In genomic region chr1:68496680-68497357, GRCh38 we compare ENCODE assay signal across 8 cellular contexts. TPM values are rescaled to one million over a fixed set of nuclear protein-coding genes. Genes with fewer than 3 reads are reported as not detected.
A peak's percentile ranks its signal among the peaks of the same experiment; 100 is the strongest.
DNase-seq lines count a peak whose midpoint lies in the region; ATAC-seq and TF ChIP-seq lines count a peak whose summit lies in the region.

TSS of gene DEPDC1 (minus strand) at chr1:68497082. CDS start at chr1:68496999, 83 bp downstream.

- H3K4me1 Mint-ChIP-seq in activated T-cell treated with anti-CD3 and anti-CD28 coated beads, Interleukin-2, amount 50 U/mL, for 72 hours (ENCODE audit: low read depth): peaks cover 9% of the 10 kb centered on the region
- H3K4me1 Mint-ChIP-seq in naive thymus-derived CD8-positive, alpha-beta T cell: peaks cover 4 to 22% (median 17%) of the 10 kb centered on the region in 4 donors
- H3K4me1 Mint-ChIP-seq in stimulated activated naive B cell treated with anti-CD40 and anti-IgM and Interleukin-4, amounts not matched to agents 10 μg/mL and 1 μg/mL and 100 μg/mL, for 72 hours: peaks cover 8 to 17% of the 10 kb centered on the region in 2 donors

- H3K9me3 Mint-ChIP-seq in activated T-cell treated with anti-CD3 and anti-CD28 coated beads, Interleukin-2, amount 50 U/mL, for 72 hours: peaks cover 0 to 2% of the 10 kb centered on the region in 2 donors
- H3K9me3 Mint-ChIP-seq in naive thymus-derived CD8-positive, alpha-beta T cell: peaks cover 0 to 8% (median 4%) of the 10 kb centered on the region in 9 donors
- peaks cover 0 to 6% of the 10 kb centered on the region in 2 donors for H3K9me3 Mint-ChIP-seq in stimulated activated naive B cell treated with anti-CD40 and anti-IgM and Interleukin-4, amounts not matched to agents 10 μg/mL and 1 μg/mL and 100 μg/mL, for 72 hours

- ATAC-seq in GM21619 (IDR thresholded peaks at IDR 0.05; ENCODE audit: unreplicated experiment): peak; percentile 94
- ATAC-seq in activated T-cell treated with anti-CD3 and anti-CD28 coated beads, Interleukin-2, amount 50 U/mL, for 72 hours (replicated peaks in 1 of 2): peak; percentile 99
- ATAC-seq in naive thymus-derived CD8-positive, alpha-beta T cell: peak; percentile 76 to 91
- ATAC-seq in stimulated activated naive B cell treated with anti-CD40 and anti-IgM and Interleukin-4, amounts not matched to agents 10 μg/mL and 1 μg/mL and 100 μg/mL, for 72 hours (replicated peaks): peak; percentile 98

- peaks cover 5% of the 10 kb centered on the region for H3K4me1 ChIP-seq in fibroblast of lung (ENCODE audit: control insufficient read depth, extremely low read depth, insufficient read depth, low read length)

- no peaks in the 10 kb centered on the region for H4K20me1 ChIP-seq in fibroblast of lung (ENCODE audit: control insufficient read depth, extremely low read depth, insufficient read depth, low read length)

- H3K27ac Mint-ChIP-seq in activated T-cell treated with anti-CD3 and anti-CD28 coated beads, Interleukin-2, amount 50 U/mL, for 72 hours: peak within 1 kb of the TSS; percentile 79
- peak within 1 kb of the TSS in 1 of 10 donors; percentile 16 for H3K27ac Mint-ChIP-seq in naive thymus-derived CD8-positive, alpha-beta T cell
- H3K27ac Mint-ChIP-seq in stimulated activated naive B cell treated with anti-CD40 and anti-IgM and Interleukin-4, amounts not matched to agents 10 μg/mL and 1 μg/mL and 100 μg/mL, for 72 hours: peak within 1 kb of the TSS; percentile 69

- peak within 1 kb of the TSS; percentile 85 for H3K27ac ChIP-seq in fibroblast of lung (ENCODE audit: insufficient read depth, low read length)

- peak; percentile 38; the same call in 1 of the 2 replicates for TF ChIP-seq EP300 in Ishikawa (IDR thresholded peaks at IDR 0.05; ENCODE audit: borderline replicate concordance)

- H3K9me3 ChIP-seq in fibroblast of lung (ENCODE audit: control insufficient read depth, insufficient read depth, low read depth, low read length): no peaks in the 10 kb centered on the region

- no peak for TF ChIP-seq CTCF in fibroblast of lung (conservative IDR thresholded peaks at IDR 0.05 in 1 of 2, IDR thresholded peaks at IDR 0.05 in 1 of 2; ENCODE audit: low read depth in 1 of 2, low read length in 2 of 2)

- H3K4me2 ChIP-seq in fibroblast of lung (ENCODE audit: extremely low read depth, insufficient read depth, low read length): peak within 1 kb of the TSS; percentile 97

- H3K9ac ChIP-seq in fibroblast of lung (ENCODE audit: insufficient read depth, low read length): peak within 1 kb of the TSS; percentile 54

- H2AFZ ChIP-seq in fibroblast of lung (ENCODE audit: low read length): peak within 1 kb of the TSS; percentile 92

- no peaks in the 10 kb centered on the region for H3K36me3 ChIP-seq in fibroblast of lung (ENCODE audit: control insufficient read depth, insufficient read depth, low read length)

- H3K4me3 ChIP-seq in fibroblast of lung (replicated peaks in 1 of 4; ENCODE audit: control extremely low read depth in 1 of 4, insufficient read depth in 1 of 4, low read depth in 3 of 4, low read length in 4 of 4): peak within 1 kb of the TSS; percentile 74 to 92 (median 82)

- H3K36me3 Mint-ChIP-seq in activated T-cell treated with anti-CD3 and anti-CD28 coated beads, Interleukin-2, amount 50 U/mL, for 72 hours (ENCODE audit: insufficient read depth in 2 of 2): peaks cover 1 to 3% of the 10 kb centered on the region in 2 donors
- H3K36me3 Mint-ChIP-seq in naive thymus-derived CD8-positive, alpha-beta T cell: no peaks in the 10 kb centered on the region
- no peaks in the 10 kb centered on the region for H3K36me3 Mint-ChIP-seq in stimulated activated naive B cell treated with anti-CD40 and anti-IgM and Interleukin-4, amounts not matched to agents 10 μg/mL and 1 μg/mL and 100 μg/mL, for 72 hours

- peak; percentile 99 for DNase-seq in DMS53 (lab: John Stamatoyannopoulos, UW)
- peak; percentile 87 to 89 for DNase-seq in activated T-cell treated with anti-CD3 and anti-CD28 coated beads, Interleukin-2, amount 50 U/mL, for 72 hours
- peak; percentile 94 to 95 for DNase-seq in fibroblast of lung (ENCODE audit: low read depth in 2 of 2)
- DNase-seq in naive thymus-derived CD8-positive, alpha-beta T cell: peak; percentile 11 to 64 (median 40)
- peak; percentile 68 for DNase-seq in stimulated activated naive B cell treated with anti-CD40 and anti-IgM and Interleukin-4, amounts not matched to agents 10 μg/mL and 1 μg/mL and 100 μg/mL, for 72 hours

- no peaks in the 10 kb centered on the region for H3K27me3 ChIP-seq in fibroblast of lung (ENCODE audit: control insufficient read depth, insufficient read depth, low read length)

- TF ChIP-seq RAD21 in Ishikawa (IDR thresholded peaks at IDR 0.05; ENCODE audit: low read depth): no peak

- peaks cover 31% of the 10 kb centered on the region for H3K79me2 ChIP-seq in fibroblast of lung (ENCODE audit: control insufficient read depth, insufficient read depth, low read length)

- peak within 1 kb of the TSS; percentile 87 to 93 for H3K4me3 Mint-ChIP-seq in activated T-cell treated with anti-CD3 and anti-CD28 coated beads, Interleukin-2, amount 50 U/mL, for 72 hours
- peak within 1 kb of the TSS; percentile 73 to 87 (median 84) for H3K4me3 Mint-ChIP-seq in naive thymus-derived CD8-positive, alpha-beta T cell
- H3K4me3 Mint-ChIP-seq in stimulated activated naive B cell treated with anti-CD40 and anti-IgM and Interleukin-4, amounts not matched to agents 10 μg/mL and 1 μg/mL and 100 μg/mL, for 72 hours: peak within 1 kb of the TSS; percentile 84 to 89

- POLR2A ChIA-PET in naive thymus-derived CD8-positive, alpha-beta T cell (lab: Charles Lee): no interaction called here

- H3K27me3 Mint-ChIP-seq in activated T-cell treated with anti-CD3 and anti-CD28 coated beads, Interleukin-2, amount 50 U/mL, for 72 hours (ENCODE audit: low read depth): peaks cover 19% of the 10 kb centered on the region
- H3K27me3 Mint-ChIP-seq in naive thymus-derived CD8-positive, alpha-beta T cell: peaks cover 10 to 49% (median 24%) of the 10 kb centered on the region in 5 donors
- peaks cover 13 to 32% of the 10 kb centered on the region in 2 donors for H3K27me3 Mint-ChIP-seq in stimulated activated naive B cell treated with anti-CD40 and anti-IgM and Interleukin-4, amounts not matched to agents 10 μg/mL and 1 μg/mL and 100 μg/mL, for 72 hours

TF ChIP-seq in Ishikawa, 13 proteins besides CTCF, POLR2A, EP300 and RAD21 (continues in another document):
- peak; percentile 75 for TF ChIP-seq TAF1 (IDR thresholded peaks at IDR 0.05; ENCODE audit: low read depth)
- peak; percentile 83 for TF ChIP-seq YY1 (IDR thresholded peaks at IDR 0.05; ENCODE audit: low read depth)
- TF ChIP-seq CEBPB (IDR thresholded peaks at IDR 0.05): no peak
- TF ChIP-seq MAX (IDR thresholded peaks at IDR 0.05): peak; percentile 84
- TF ChIP-seq USF1 (IDR thresholded peaks at IDR 0.05): peak; percentile 99
- TF ChIP-seq TEAD4 (IDR thresholded peaks at IDR 0.05): no peak
- peak; percentile 50 for TF ChIP-seq TCF12 (IDR thresholded peaks at IDR 0.05; ENCODE audit: low read depth)
- peak; percentile 90 for TF ChIP-seq FOXM1 (IDR thresholded peaks at IDR 0.05; ENCODE audit: borderline replicate concordance, low read depth)
- TF ChIP-seq NFIC (IDR thresholded peaks at IDR 0.05): 0 out of 2 replicates have a peak, but pooled peaks have one; percentile 9
- TF ChIP-seq ZBTB7A (IDR thresholded peaks at IDR 0.05; ENCODE audit: low read depth): no peak
- TF ChIP-seq EGR1 (IDR thresholded peaks at IDR 0.05): no peak
- no peak for TF ChIP-seq CREB1 (IDR thresholded peaks at IDR 0.05; ENCODE audit: low read depth)

TF ChIP-seq in PFSK-1, 5 proteins besides CTCF, POLR2A, EP300 and RAD21:
- TF ChIP-seq POLR2AphosphoS5 (IDR thresholded peaks at IDR 0.05; ENCODE audit: low read depth, low read length) (peak; percentile 86), TAF1 (IDR thresholded peaks at IDR 0.05; ENCODE audit: borderline replicate concordance, insufficient read depth, low read length) (0 out of 2 replicates have a peak, but pooled peaks have one; percentile 19), SIN3A (IDR thresholded peaks at IDR 0.05; ENCODE audit: borderline replicate concordance, insufficient read depth, low read length) (peak; percentile 67; the same call in 1 of the 2 replicates), REST (IDR thresholded peaks at IDR 0.05; ENCODE audit: insufficient read depth in 1 of 2, low read depth in 2 of 2, low read length in 2 of 2) (no peak), FOXP2 (optimal IDR thresholded peaks at IDR 0.05; ENCODE audit: borderline replicate concordance, extremely low read depth, extremely low read length, insufficient read depth) (peak; percentile 84)

RNA-seq across cellular contexts. Expression of gene DEPDC1, which starts in this region (rescaled TPM):
- 15.5 TPM for polyA plus RNA-seq in PFSK-1 (2012; ENCODE audit: insufficient read length, low read depth)
- 10 to 100 TPM; 18.0 to 23.7 TPM for total RNA-seq in activated T-cell treated with anti-CD3 and anti-CD28 coated beads, Interleukin-2, amount 50 U/mL, for 72 hours
- 1.0 and 8.8 TPM in 2 replicates for total RNA-seq in fibroblast of lung
- polyA plus RNA-seq in fibroblast of lung: 8.0 and 24.4 TPM in 2 replicates
- 4.1 and 12.4 TPM in 2 replicates for polyA plus RNA-seq in fibroblast of lung (2012)
- polyA minus RNA-seq in fibroblast of lung (ENCODE audit: low replicate concordance): 0.08 and 1.1 TPM in 2 replicates
- not detected for total RNA-seq in naive thymus-derived CD8-positive, alpha-beta T cell
- not detected for polyA plus RNA-seq in naive thymus-derived CD8-positive, alpha-beta T cell

Comparison
In these comparisons a context has a peak if more than half of its experiments do, and no peak if none do; other contexts are left out.
1. Peak in every context shown above with its lines: DNase-seq, ATAC-seq, H3K4me3 ChIP-seq and H3K27ac ChIP-seq.
2. Peak in DNase-seq and ATAC-seq in naive thymus-derived CD8-positive, alpha-beta T cell; RNA of the gene not detected or under 1 TPM.
3. DNase-seq: peak in every context shown above with its lines; median percentile 99 in DMS53; 94 in fibroblast of lung; 88 in activated T-cell treated with anti-CD3 and anti-CD28 coated beads, Interleukin-2, amount 50 U/mL, for 72 hours; 68 in stimulated activated naive B cell treated with anti-CD40 and anti-IgM and Interleukin-4, amounts not matched to agents 10 μg/mL and 1 μg/mL and 100 μg/mL, for 72 hours; 40 in naive thymus-derived CD8-positive, alpha-beta T cell.